Comparison of ENCODE assay signal across 29 cellular contexts in the genomic region with DNA sequence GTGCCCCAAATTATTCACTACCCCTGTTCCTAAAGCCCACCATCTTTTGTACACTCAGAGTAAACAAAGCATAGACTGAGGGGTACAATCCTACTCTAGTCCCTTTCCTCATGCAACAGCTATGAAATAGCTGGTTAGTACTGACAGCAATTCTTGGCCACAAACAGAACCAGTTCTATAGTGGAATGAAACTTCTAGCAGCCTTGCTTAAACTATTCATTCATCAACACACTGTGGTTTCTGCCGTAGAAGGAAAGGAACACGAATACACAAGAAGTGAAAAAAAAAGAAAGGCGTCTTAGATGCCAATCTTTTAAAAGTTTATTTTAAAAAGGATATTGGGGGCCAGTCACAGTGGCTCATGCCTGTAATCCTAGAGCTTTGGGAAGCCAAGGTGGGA. TPM values are rescaled to one million over a fixed set of nuclear protein-coding genes. Genes with fewer than 3 reads are reported as not detected.
A peak's percentile ranks its signal among the peaks of the same experiment; 100 is the strongest.
DNase-seq lines count a peak whose midpoint lies in the region; ATAC-seq, FAIRE-seq and TF ChIP-seq lines count a peak whose summit lies in the region.
"Had no signal": no experiment of that assay in that cellular context is flagged by ENCODE, and none has a peak within 500 bp of the region (broad histone marks: within the 10 kb centered on the region; RNA-seq: fewer than 3 reads in every experiment).

No MANE protein-coding gene starts in this region.

- no peaks in the 10 kb centered on the region for H3K4me1 ChIP-seq in astrocyte (ENCODE audit: insufficient read depth, low read length)
- H3K4me1 ChIP-seq in muscle layer of duodenum (ENCODE audit: control insufficient read depth in 1 of 2, insufficient read depth in 2 of 2, low read length in 2 of 2), result peaks cover 1 to 8% of the 10 kb centered on the region in 2 donors

- TF ChIP-seq CTCF in astrocyte (IDR thresholded peaks at IDR 0.05; ENCODE audit: insufficient read depth, low read depth, low read length), result no peak
- TF ChIP-seq CTCF in chondrocyte (IDR thresholded peaks at IDR 0.05), result no peak

- peak overlapping the region; percentile 8 for H3K27ac Mint-ChIP-seq in activated naive CD8-positive, alpha-beta T cell treated with anti-CD3 and anti-CD28 coated beads for 36 hours
- H3K27ac Mint-ChIP-seq in activated naive CD8-positive, alpha-beta T cell treated with anti-CD3 and anti-CD28 coated beads, Interleukin-2, amount 50 U/mL, for 24 hours, result no peak overlapping the region
- H3K27ac Mint-ChIP-seq in astrocyte (ENCODE audit: unreplicated experiment) (peak overlapping the region; percentile 50), chondrocyte (ENCODE audit: unreplicated experiment) (peak overlapping the region; percentile 59)
- H3K27ac Mint-ChIP-seq: B cell; CD4-positive, alpha-beta T cell; CD8-positive, alpha-beta T cell had no signal

- H3K9me3 ChIP-seq in astrocyte (ENCODE audit: insufficient read depth, low read depth, low read length) (no peaks in the 10 kb centered on the region), muscle layer of duodenum (ENCODE audit: control insufficient read depth in 1 of 2, low read length in 2 of 2) (no peaks in the 10 kb centered on the region)
- H3K9me3 ChIP-seq: A549; BLaER1 treated with 17β-estradiol and CSF1 and Interleukin-3, amounts not matched to agents 10 nM and 100 nM had no signal

- H3K36me3 ChIP-seq in astrocyte (ENCODE audit: insufficient read depth, low read length) (peaks cover 29% of the 10 kb centered on the region), muscle layer of duodenum (ENCODE audit: control insufficient read depth in 1 of 2, insufficient read depth in 2 of 2, low read length in 2 of 2) (peaks cover 23 to 47% of the 10 kb centered on the region in 2 donors)

- H3K27me3 ChIP-seq in astrocyte (ENCODE audit: insufficient read depth, low read length), result no peaks in the 10 kb centered on the region
- no peaks in the 10 kb centered on the region for H3K27me3 ChIP-seq in muscle layer of duodenum (ENCODE audit: low read depth, low read length)
- H3K27me3 ChIP-seq: BLaER1 treated with 17β-estradiol and CSF1 and Interleukin-3, amounts not matched to agents 10 nM and 100 nM had no signal

- H3K9ac ChIP-seq in astrocyte (ENCODE audit: low read length), result no peak overlapping the region
- H3K9ac ChIP-seq: BLaER1 treated with 17β-estradiol and CSF1 and Interleukin-3, amounts not matched to agents 10 nM and 100 nM had no signal

- H3K27ac ChIP-seq in astrocyte (ENCODE audit: low read depth, low read length) (no peak overlapping the region), muscle layer of duodenum (ENCODE audit: low read length) (peak overlapping the region; percentile 48)
- H3K27ac ChIP-seq: 22Rv1; A549; BLaER1 treated with 17β-estradiol and CSF1 and Interleukin-3, amounts not matched to agents 10 nM and 100 nM; C4-2B had no signal

- H3K79me2 ChIP-seq in astrocyte (ENCODE audit: insufficient read depth, low read length), result peaks cover 83% of the 10 kb centered on the region

- no peak for DNase-seq in activated naive CD8-positive, alpha-beta T cell treated with anti-CD3 and anti-CD28 coated beads for 36 hours
- no peak for DNase-seq in activated naive CD8-positive, alpha-beta T cell treated with anti-CD3 and anti-CD28 coated beads, Interleukin-2, amount 50 U/mL, for 24 hours
- peak; percentile 65 for DNase-seq in astrocyte (ENCODE audit: low read depth)
- no peak for DNase-seq in chondrocyte (ENCODE audit: low spot score)
- DNase-seq in NCI-H1694 treated with DMSO at 0.1 percent for 48 hours (lab: John Stamatoyannopoulos, UW), result no peak
- DNase-seq in Right ventricle myocardium superior, result no peak
- DNase-seq: AML-193; CD4-positive, alpha-beta T cell; CD8-positive, alpha-beta T cell; COR-L47; DMS 273 treated with DMSO at 0.1 percent for 48 hours; DMS153; DMS53; DMS79; DND-41; EL; GDM1 had no signal

- peaks cover 35% of the 10 kb centered on the region for H4K20me1 ChIP-seq in astrocyte (ENCODE audit: insufficient read depth, low read length)

- peaks cover 23% of the 10 kb centered on the region for H3K36me3 Mint-ChIP-seq in activated naive CD8-positive, alpha-beta T cell treated with anti-CD3 and anti-CD28 coated beads for 36 hours
- peaks cover 55% of the 10 kb centered on the region for H3K36me3 Mint-ChIP-seq in activated naive CD8-positive, alpha-beta T cell treated with anti-CD3 and anti-CD28 coated beads, Interleukin-2, amount 50 U/mL, for 24 hours (ENCODE audit: low read depth)
- H3K36me3 Mint-ChIP-seq in astrocyte (ENCODE audit: low read depth, unreplicated experiment), result peaks cover 15% of the 10 kb centered on the region
- H3K36me3 Mint-ChIP-seq in chondrocyte (ENCODE audit: low read depth), result peaks cover 20% of the 10 kb centered on the region

- peaks cover 9% of the 10 kb centered on the region for H3K4me1 Mint-ChIP-seq in activated naive CD8-positive, alpha-beta T cell treated with anti-CD3 and anti-CD28 coated beads for 36 hours
- peaks cover 10% of the 10 kb centered on the region for H3K4me1 Mint-ChIP-seq in activated naive CD8-positive, alpha-beta T cell treated with anti-CD3 and anti-CD28 coated beads, Interleukin-2, amount 50 U/mL, for 24 hours
- peaks cover 30% of the 10 kb centered on the region for H3K4me1 Mint-ChIP-seq in astrocyte (ENCODE audit: low read depth, unreplicated experiment)
- peaks cover 19% of the 10 kb centered on the region for H3K4me1 Mint-ChIP-seq in chondrocyte (ENCODE audit: low read depth)

- no peak overlapping the region for H3K4me2 ChIP-seq in astrocyte (ENCODE audit: low read length)
- H3K4me2 ChIP-seq: A549; BLaER1 treated with 17β-estradiol and CSF1 and Interleukin-3, amounts not matched to agents 10 nM and 100 nM had no signal

- intact Hi-C loops in Right ventricle myocardium superior (cut with DNase I), result no loop called here

- no peak overlapping the region for H3K4me3 Mint-ChIP-seq in activated naive CD8-positive, alpha-beta T cell treated with anti-CD3 and anti-CD28 coated beads for 36 hours
- no peak overlapping the region for H3K4me3 Mint-ChIP-seq in activated naive CD8-positive, alpha-beta T cell treated with anti-CD3 and anti-CD28 coated beads, Interleukin-2, amount 50 U/mL, for 24 hours
- H3K4me3 Mint-ChIP-seq in astrocyte (ENCODE audit: unreplicated experiment) (no peak overlapping the region), chondrocyte (ENCODE audit: unreplicated experiment) (no peak overlapping the region)
- H3K4me3 Mint-ChIP-seq: B cell; CD4-positive, alpha-beta T cell; CD8-positive, alpha-beta T cell had no signal

- H3K4me3 ChIP-seq in astrocyte (ENCODE audit: insufficient read depth, low read depth, low read length), result no peak overlapping the region
- H3K4me3 ChIP-seq in muscle layer of duodenum (ENCODE audit: low read depth in 1 of 2, low read length in 2 of 2), result no peak overlapping the region
- H3K4me3 ChIP-seq: A549; BLaER1 treated with 17β-estradiol and CSF1 and Interleukin-3, amounts not matched to agents 10 nM and 100 nM; GM12878 had no signal

- H3K27me3 Mint-ChIP-seq in activated naive CD8-positive, alpha-beta T cell treated with anti-CD3 and anti-CD28 coated beads for 36 hours, result no peaks in the 10 kb centered on the region
- no peaks in the 10 kb centered on the region for H3K27me3 Mint-ChIP-seq in activated naive CD8-positive, alpha-beta T cell treated with anti-CD3 and anti-CD28 coated beads, Interleukin-2, amount 50 U/mL, for 24 hours
- H3K27me3 Mint-ChIP-seq in astrocyte (ENCODE audit: low read depth, unreplicated experiment), result no peaks in the 10 kb centered on the region
- no peaks in the 10 kb centered on the region for H3K27me3 Mint-ChIP-seq in chondrocyte (ENCODE audit: low read depth)
- H3K27me3 Mint-ChIP-seq: B cell; CD4-positive, alpha-beta T cell had no signal

- H3K9me3 Mint-ChIP-seq in activated naive CD8-positive, alpha-beta T cell treated with anti-CD3 and anti-CD28 coated beads for 36 hours, result no peaks in the 10 kb centered on the region
- no peaks in the 10 kb centered on the region for H3K9me3 Mint-ChIP-seq in activated naive CD8-positive, alpha-beta T cell treated with anti-CD3 and anti-CD28 coated beads, Interleukin-2, amount 50 U/mL, for 24 hours
- H3K9me3 Mint-ChIP-seq in astrocyte (ENCODE audit: unreplicated experiment) (no peaks in the 10 kb centered on the region), chondrocyte (ENCODE audit: low read depth) (no peaks in the 10 kb centered on the region)
- H3K9me3 Mint-ChIP-seq: CD4-positive, alpha-beta T cell; CD8-positive, alpha-beta T cell had no signal

- no peak for FAIRE-seq in astrocyte (lab: Jason Lieb, UNC)
- FAIRE-seq: A549, GM12878, GM12892, GM18507 had no signal

- ATAC-seq in activated naive CD8-positive, alpha-beta T cell treated with anti-CD3 and anti-CD28 coated beads, Interleukin-2, amount 50 U/mL, for 24 hours, result no peak
- no peak for ATAC-seq in Right ventricle myocardium superior (ENCODE audit: poor library complexity)
- no peak for ATAC-seq in GM21390 (IDR thresholded peaks at IDR 0.05; ENCODE audit: unreplicated experiment)
- ATAC-seq: A549; CD8-positive, alpha-beta T cell; GM12878 had no signal

- H2AFZ ChIP-seq in astrocyte (ENCODE audit: low read depth, low read length), result no peak overlapping the region

RNA-seq across cellular contexts. Expression of gene PSMB2, which starts 9.9 kb away (rescaled TPM):
- 100 to 1,000 TPM; 107 to 111 TPM for total RNA-seq in activated naive CD8-positive, alpha-beta T cell treated with anti-CD3 and anti-CD28 coated beads for 36 hours
- total RNA-seq in astrocyte (89.8 and 98.6 TPM in 2 replicates), chondrocyte (53.1 to 70.9 TPM (median 58.9 TPM) in 3 replicates), Right ventricle myocardium superior (37.0 TPM)

RNA-seq across cellular contexts. Expression of gene TFAP2E, which starts 58.3 kb away (rescaled TPM):
- under 1 TPM; 0.27 to 0.32 TPM for total RNA-seq in activated naive CD8-positive, alpha-beta T cell treated with anti-CD3 and anti-CD28 coated beads for 36 hours
- total RNA-seq in astrocyte (0.41 and 0.48 TPM in 2 replicates), chondrocyte (0.92 to 1.4 TPM (median 0.97 TPM) in 3 replicates), Right ventricle myocardium superior (0.27 TPM)
- total RNA-seq: A172, G401 had no signal
